Comparison of ENCODE assay signal across 1 cellular context in the genomic region with DNA sequence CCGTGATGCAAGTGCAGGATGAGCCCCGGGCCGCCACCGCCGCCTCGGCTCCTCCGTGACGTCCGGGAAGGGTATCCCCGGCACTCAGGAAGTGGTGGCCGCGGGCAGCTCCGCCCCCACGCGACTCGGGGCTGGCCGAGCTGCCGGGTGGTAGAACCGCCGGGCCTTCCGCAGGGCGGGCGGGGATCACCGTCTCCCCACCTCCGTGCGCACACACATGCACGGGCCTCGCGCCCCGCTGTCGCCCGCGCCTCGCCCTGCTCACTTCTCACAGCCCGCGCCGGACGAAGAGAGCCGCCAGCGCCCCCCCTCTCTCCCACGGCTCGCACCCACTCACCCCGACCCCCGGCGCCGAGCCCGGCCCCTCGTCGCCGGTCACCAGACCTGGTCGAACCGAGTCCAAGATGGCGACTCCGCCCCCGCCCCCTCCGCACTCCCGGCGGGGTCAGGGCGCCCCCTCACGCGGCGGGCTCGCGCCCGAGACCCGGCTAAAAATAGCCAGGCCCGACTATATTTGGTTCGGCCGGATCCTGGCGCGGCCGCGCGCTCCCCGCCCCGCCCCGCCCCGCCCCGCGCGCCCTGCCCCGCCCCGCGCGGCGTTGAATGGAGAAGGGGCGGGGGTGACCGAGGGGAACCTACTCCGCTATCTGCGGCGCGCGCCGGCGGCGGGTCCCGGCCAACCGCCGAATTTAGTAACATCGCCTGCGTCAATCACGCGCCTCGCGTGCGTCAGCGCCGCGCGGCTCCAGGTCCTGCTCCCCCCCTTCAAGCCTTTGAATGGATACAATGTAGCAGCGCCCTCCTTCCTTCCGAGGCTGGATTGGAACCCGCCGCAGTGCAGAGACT.
A peak's percentile ranks its signal among the peaks of the same experiment; 100 is the strongest.
TF ChIP-seq lines count a peak whose summit lies in the region.

No MANE protein-coding gene starts in this region.

TF ChIP-seq in GM12878, 131 proteins besides CTCF, POLR2A, EP300 and RAD21 (continued from another document and continues in another):
- TF ChIP-seq, protein P1, sequence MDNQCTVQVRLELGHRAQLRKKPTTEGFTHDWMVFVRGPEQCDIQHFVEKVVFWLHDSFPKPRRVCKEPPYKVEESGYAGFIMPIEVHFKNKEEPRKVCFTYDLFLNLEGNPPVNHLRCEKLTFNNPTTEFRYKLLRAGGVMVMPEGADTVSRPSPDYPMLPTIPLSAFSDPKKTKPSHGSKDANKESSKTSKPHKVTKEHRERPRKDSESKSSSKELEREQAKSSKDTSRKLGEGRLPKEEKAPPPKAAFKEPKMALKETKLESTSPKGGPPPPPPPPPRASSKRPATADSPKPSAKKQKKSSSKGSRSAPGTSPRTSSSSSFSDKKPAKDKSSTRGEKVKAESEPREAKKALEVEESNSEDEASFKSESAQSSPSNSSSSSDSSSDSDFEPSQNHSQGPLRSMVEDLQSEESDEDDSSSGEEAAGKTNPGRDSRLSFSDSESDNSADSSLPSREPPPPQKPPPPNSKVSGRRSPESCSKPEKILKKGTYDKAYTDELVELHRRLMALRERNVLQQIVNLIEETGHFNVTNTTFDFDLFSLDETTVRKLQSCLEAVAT (IDR thresholded peaks at IDR 0.05) = no peak; the same call in 1 of the 2 replicates
- TF ChIP-seq NFIC (IDR thresholded peaks at IDR 0.05; ENCODE audit: low read depth, low read length) (no peak), BMI1 (IDR thresholded peaks at IDR 0.05; ENCODE audit: borderline replicate concordance) (0 out of 2 replicates have a peak, but pooled peaks have one; percentile 6), EED (IDR thresholded peaks at IDR 0.05; ENCODE audit: low read depth) (peak; percentile 73), RB1 (IDR thresholded peaks at IDR 0.05; ENCODE audit: borderline replicate concordance) (peak; percentile 54; the same call in 1 of the 2 replicates), LARP7 (IDR thresholded peaks at IDR 0.05) (peak; percentile 98), NFXL1 (IDR thresholded peaks at IDR 0.05; ENCODE audit: borderline replicate concordance) (no peak), POLR2AphosphoS5 (IDR thresholded peaks at IDR 0.05; ENCODE audit: low read length) (peak; percentile 91), SIX5 (IDR thresholded peaks at IDR 0.05; ENCODE audit: low read depth, low read length, severe bottlenecking) (no peak), CBX3 (IDR thresholded peaks at IDR 0.05; ENCODE audit: borderline replicate concordance, low read depth) (no peak), SPI1 (IDR thresholded peaks at IDR 0.05; ENCODE audit: borderline replicate concordance, insufficient read depth, low read depth, low read length) (peak; percentile 32), ZNF24 (IDR thresholded peaks at IDR 0.05) (no peak), SIN3A (IDR thresholded peaks at IDR 0.05; ENCODE audit: low read depth, low read length) (no peak), MTA3 (IDR thresholded peaks at IDR 0.05; ENCODE audit: borderline replicate concordance, low read length) (no peak), ZSCAN29 (IDR thresholded peaks at IDR 0.05) (peak; percentile 56; the same call in 1 of the 2 replicates), ZNF207 (IDR thresholded peaks at IDR 0.05; ENCODE audit: borderline replicate concordance) (peak; percentile 97), CHD1 (IDR thresholded peaks at IDR 0.05; ENCODE audit: low read depth, low read length) (no peak), JUNB (IDR thresholded peaks at IDR 0.05) (no peak), TAF1 (IDR thresholded peaks at IDR 0.05; ENCODE audit: borderline replicate concordance, low read depth, low read length) (no peak; the same call in 1 of the 2 replicates), SMAD1 (IDR thresholded peaks at IDR 0.05; ENCODE audit: low read depth, partially characterized antibody) (no peak), MYB (IDR thresholded peaks at IDR 0.05; ENCODE audit: borderline replicate concordance, low read depth, low read length) (no peak)
- TF ChIP-seq, protein P2, sequence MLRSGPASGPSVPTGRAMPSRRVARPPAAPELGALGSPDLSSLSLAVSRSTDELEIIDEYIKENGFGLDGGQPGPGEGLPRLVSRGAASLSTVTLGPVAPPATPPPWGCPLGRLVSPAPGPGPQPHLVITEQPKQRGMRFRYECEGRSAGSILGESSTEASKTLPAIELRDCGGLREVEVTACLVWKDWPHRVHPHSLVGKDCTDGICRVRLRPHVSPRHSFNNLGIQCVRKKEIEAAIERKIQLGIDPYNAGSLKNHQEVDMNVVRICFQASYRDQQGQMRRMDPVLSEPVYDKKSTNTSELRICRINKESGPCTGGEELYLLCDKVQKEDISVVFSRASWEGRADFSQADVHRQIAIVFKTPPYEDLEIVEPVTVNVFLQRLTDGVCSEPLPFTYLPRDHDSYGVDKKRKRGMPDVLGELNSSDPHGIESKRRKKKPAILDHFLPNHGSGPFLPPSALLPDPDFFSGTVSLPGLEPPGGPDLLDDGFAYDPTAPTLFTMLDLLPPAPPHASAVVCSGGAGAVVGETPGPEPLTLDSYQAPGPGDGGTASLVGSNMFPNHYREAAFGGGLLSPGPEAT (IDR thresholded peaks at IDR 0.05; ENCODE audit: low read depth) = peak; percentile 13
- TF ChIP-seq, protein P3, sequence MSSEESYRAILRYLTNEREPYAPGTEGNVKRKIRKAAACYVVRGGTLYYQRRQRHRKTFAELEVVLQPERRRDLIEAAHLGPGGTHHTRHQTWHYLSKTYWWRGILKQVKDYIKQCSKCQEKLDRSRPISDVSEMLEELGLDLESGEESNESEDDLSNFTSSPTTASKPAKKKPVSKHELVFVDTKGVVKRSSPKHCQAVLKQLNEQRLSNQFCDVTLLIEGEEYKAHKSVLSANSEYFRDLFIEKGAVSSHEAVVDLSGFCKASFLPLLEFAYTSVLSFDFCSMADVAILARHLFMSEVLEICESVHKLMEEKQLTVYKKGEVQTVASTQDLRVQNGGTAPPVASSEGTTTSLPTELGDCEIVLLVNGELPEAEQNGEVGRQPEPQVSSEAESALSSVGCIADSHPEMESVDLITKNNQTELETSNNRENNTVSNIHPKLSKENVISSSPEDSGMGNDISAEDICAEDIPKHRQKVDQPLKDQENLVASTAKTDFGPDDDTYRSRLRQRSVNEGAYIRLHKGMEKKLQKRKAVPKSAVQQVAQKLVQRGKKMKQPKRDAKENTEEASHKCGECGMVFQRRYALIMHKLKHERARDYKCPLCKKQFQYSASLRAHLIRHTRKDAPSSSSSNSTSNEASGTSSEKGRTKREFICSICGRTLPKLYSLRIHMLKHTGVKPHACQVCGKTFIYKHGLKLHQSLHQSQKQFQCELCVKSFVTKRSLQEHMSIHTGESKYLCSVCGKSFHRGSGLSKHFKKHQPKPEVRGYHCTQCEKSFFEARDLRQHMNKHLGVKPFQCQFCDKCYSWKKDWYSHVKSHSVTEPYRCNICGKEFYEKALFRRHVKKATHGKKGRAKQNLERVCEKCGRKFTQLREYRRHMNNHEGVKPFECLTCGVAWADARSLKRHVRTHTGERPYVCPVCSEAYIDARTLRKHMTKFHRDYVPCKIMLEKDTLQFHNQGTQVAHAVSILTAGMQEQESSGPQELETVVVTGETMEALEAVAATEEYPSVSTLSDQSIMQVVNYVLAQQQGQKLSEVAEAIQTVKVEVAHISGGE (CRISPR knock-in tag; IDR thresholded peaks at IDR 0.05) = no peak; the same call in 1 of the 2 replicates
- TF ChIP-seq, protein P4, sequence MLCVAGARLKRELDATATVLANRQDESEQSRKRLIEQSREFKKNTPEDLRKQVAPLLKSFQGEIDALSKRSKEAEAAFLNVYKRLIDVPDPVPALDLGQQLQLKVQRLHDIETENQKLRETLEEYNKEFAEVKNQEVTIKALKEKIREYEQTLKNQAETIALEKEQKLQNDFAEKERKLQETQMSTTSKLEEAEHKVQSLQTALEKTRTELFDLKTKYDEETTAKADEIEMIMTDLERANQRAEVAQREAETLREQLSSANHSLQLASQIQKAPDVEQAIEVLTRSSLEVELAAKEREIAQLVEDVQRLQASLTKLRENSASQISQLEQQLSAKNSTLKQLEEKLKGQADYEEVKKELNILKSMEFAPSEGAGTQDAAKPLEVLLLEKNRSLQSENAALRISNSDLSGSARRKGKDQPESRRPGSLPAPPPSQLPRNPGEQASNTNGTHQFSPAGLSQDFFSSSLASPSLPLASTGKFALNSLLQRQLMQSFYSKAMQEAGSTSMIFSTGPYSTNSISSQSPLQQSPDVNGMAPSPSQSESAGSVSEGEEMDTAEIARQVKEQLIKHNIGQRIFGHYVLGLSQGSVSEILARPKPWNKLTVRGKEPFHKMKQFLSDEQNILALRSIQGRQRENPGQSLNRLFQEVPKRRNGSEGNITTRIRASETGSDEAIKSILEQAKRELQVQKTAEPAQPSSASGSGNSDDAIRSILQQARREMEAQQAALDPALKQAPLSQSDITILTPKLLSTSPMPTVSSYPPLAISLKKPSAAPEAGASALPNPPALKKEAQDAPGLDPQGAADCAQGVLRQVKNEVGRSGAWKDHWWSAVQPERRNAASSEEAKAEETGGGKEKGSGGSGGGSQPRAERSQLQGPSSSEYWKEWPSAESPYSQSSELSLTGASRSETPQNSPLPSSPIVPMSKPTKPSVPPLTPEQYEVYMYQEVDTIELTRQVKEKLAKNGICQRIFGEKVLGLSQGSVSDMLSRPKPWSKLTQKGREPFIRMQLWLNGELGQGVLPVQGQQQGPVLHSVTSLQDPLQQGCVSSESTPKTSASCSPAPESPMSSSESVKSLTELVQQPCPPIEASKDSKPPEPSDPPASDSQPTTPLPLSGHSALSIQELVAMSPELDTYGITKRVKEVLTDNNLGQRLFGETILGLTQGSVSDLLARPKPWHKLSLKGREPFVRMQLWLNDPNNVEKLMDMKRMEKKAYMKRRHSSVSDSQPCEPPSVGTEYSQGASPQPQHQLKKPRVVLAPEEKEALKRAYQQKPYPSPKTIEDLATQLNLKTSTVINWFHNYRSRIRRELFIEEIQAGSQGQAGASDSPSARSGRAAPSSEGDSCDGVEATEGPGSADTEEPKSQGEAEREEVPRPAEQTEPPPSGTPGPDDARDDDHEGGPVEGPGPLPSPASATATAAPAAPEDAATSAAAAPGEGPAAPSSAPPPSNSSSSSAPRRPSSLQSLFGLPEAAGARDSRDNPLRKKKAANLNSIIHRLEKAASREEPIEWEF (IDR thresholded peaks at IDR 0.05; ENCODE audit: insufficient replicate concordance, low read depth, low read length) = no peak
- TF ChIP-seq, protein P5, sequence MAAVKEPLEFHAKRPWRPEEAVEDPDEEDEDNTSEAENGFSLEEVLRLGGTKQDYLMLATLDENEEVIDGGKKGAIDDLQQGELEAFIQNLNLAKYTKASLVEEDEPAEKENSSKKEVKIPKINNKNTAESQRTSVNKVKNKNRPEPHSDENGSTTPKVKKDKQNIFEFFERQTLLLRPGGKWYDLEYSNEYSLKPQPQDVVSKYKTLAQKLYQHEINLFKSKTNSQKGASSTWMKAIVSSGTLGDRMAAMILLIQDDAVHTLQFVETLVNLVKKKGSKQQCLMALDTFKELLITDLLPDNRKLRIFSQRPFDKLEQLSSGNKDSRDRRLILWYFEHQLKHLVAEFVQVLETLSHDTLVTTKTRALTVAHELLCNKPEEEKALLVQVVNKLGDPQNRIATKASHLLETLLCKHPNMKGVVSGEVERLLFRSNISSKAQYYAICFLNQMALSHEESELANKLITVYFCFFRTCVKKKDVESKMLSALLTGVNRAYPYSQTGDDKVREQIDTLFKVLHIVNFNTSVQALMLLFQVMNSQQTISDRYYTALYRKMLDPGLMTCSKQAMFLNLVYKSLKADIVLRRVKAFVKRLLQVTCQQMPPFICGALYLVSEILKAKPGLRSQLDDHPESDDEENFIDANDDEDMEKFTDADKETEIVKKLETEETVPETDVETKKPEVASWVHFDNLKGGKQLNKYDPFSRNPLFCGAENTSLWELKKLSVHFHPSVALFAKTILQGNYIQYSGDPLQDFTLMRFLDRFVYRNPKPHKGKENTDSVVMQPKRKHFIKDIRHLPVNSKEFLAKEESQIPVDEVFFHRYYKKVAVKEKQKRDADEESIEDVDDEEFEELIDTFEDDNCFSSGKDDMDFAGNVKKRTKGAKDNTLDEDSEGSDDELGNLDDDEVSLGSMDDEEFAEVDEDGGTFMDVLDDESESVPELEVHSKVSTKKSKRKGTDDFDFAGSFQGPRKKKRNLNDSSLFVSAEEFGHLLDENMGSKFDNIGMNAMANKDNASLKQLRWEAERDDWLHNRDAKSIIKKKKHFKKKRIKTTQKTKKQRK (IDR thresholded peaks at IDR 0.05; ENCODE audit: low read depth, low read length) = no peak
- TF ChIP-seq, protein P6, sequence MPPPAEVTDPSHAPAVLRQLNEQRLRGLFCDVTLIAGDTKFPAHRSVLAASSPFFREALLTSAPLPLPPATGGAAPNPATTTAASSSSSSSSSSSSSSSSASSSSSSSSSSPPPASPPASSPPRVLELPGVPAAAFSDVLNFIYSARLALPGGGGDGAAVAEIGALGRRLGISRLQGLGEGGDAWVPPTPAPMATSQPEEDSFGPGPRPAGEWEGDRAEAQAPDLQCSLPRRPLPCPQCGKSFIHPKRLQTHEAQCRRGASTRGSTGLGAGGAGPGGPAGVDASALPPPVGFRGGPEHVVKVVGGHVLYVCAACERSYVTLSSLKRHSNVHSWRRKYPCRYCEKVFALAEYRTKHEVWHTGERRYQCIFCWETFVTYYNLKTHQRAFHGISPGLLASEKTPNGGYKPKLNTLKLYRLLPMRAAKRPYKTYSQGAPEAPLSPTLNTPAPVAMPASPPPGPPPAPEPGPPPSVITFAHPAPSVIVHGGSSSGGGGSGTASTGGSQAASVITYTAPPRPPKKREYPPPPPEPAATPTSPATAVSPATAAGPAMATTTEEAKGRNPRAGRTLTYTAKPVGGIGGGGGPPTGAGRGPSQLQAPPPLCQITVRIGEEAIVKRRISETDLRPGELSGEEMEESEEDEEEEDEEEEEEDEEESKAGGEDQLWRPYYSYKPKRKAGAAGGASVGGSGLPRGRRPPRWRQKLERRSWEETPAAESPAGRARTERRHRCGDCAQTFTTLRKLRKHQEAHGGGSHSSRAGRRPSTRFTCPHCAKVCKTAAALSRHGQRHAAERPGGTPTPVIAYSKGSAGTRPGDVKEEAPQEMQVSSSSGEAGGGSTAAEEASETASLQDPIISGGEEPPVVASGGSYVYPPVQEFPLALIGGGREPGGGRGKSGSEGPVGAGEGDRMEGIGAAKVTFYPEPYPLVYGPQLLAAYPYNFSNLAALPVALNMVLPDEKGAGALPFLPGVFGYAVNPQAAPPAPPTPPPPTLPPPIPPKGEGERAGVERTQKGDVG (CRISPR knock-in tag; IDR thresholded peaks at IDR 0.05) = 0 out of 2 replicates have a peak, but pooled peaks have one; percentile 37
